27 cellular contexts compared by ENCODE assay signal in the genomic region with DNA sequence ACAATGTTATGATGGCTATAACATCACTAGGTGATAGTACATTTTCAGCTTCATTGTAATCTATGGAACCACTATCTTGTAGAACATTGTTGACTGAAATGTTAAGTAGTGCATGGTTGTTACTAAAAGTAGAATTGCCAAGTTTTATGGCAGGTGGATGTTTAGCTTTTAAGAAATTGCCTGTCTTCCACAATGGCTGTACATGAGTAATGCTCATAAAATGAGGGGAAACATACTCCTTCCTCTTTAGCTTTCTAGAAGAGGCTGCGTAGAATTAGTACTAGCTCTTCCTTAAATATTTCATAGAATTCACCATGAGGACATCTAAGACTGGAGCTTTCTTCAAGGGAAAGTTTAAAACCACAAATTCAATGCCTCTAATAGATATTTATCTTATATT.
"Had no signal": no experiment of that assay in that cellular context is flagged by ENCODE, and none has a peak within 500 bp of the region (broad histone marks: within the 10 kb centered on the region; RNA-seq: fewer than 3 reads in every experiment).

No MANE protein-coding gene starts in this region.

- H3K4me1 Mint-ChIP-seq: neural crest cell; stimulated activated effector memory CD8-positive, alpha-beta T cell treated with anti-CD3 and anti-CD28 coated beads, Interleukin-12 subunit alpha, Interleukin-12 subunit beta, amount 100 ng/mL, for 72 hours had no signal

- H3K4me1 ChIP-seq: pancreas, thyroid gland had no signal

- H3K36me3 ChIP-seq: esophagus muscularis mucosa, gastroesophageal sphincter, heart left ventricle, neutrophil, pancreas, stomach, thyroid gland, vagina had no signal

- H3K4me3 Mint-ChIP-seq: memory B cell; naive B cell; natural killer cell treated with Interleukin-12 subunit alpha and Interleukin-12 subunit beta and Interleukin-15 and Interleukin-18, amount 100 ng/mL, for 72 hours; neural crest cell; stimulated activated effector memory CD8-positive, alpha-beta T cell treated with anti-CD3 and anti-CD28 coated beads, Interleukin-12 subunit alpha, Interleukin-12 subunit beta, amount 100 ng/mL, for 72 hours had no signal

- H3K4me2 ChIP-seq: hepatocyte had no signal

- ATAC-seq: foreskin keratinocyte; gastroesophageal sphincter; heart left ventricle; left lobe of liver; natural killer cell treated with Interleukin-12 subunit alpha and Interleukin-12 subunit beta and Interleukin-15 and Interleukin-18, amount 100 ng/mL, for 72 hours; pancreas; sciatic nerve; stimulated activated effector memory CD8-positive, alpha-beta T cell treated with anti-CD3 and anti-CD28 coated beads, Interleukin-12 subunit alpha, Interleukin-12 subunit beta, amount 100 ng/mL, for 72 hours had no signal

- H3K79me2 ChIP-seq: hepatocyte had no signal

- H3K4me3 ChIP-seq: coronary artery, esophagus muscularis mucosa, gastroesophageal sphincter, heart left ventricle, hepatocyte, lung, pancreas, stomach, thyroid gland, vagina had no signal

- H3K27me3 ChIP-seq: esophagus muscularis mucosa, foreskin keratinocyte, gastroesophageal sphincter, heart left ventricle, hepatocyte, neutrophil, pancreas, thyroid gland, vagina had no signal

- H3K36me3 Mint-ChIP-seq: memory B cell; naive B cell; natural killer cell treated with Interleukin-12 subunit alpha and Interleukin-12 subunit beta and Interleukin-15 and Interleukin-18, amount 100 ng/mL, for 72 hours; stimulated activated effector memory CD8-positive, alpha-beta T cell treated with anti-CD3 and anti-CD28 coated beads, Interleukin-12 subunit alpha, Interleukin-12 subunit beta, amount 100 ng/mL, for 72 hours had no signal

- H3K9me3 ChIP-seq: esophagus muscularis mucosa, gastroesophageal sphincter, heart left ventricle, neutrophil, pancreas, stomach, thyroid gland, vagina had no signal

- DNase-seq: dermis blood vessel endothelial cell; effector memory CD4-positive, alpha-beta T cell; foreskin keratinocyte; heart left ventricle; islet precursor cell; kidney glomerular epithelial cell; naive B cell; pancreas; stimulated activated CD4-positive, alpha-beta T cell treated with anti-CD3 and anti-CD28 coated beads, Interleukin-2, amount 100 ng/mL, for 24 hours; stimulated activated CD4-positive, alpha-beta T cell treated with anti-CD3 and anti-CD28 coated beads, Interleukin-4, amount 100 ng/mL, for 24 hours; stimulated activated naive CD4-positive, alpha-beta T cell treated with Interleukin-2 at 50 U/mL for 16 hours; stomach; thyroid gland; trophoblast cell had no signal

- H3K27ac ChIP-seq: coronary artery, esophagus muscularis mucosa, foreskin keratinocyte, gastroesophageal sphincter, heart left ventricle, hepatocyte, neutrophil, pancreas, stomach, thyroid gland, vagina had no signal

- H2AFZ ChIP-seq: hepatocyte had no signal

- H3K9me3 Mint-ChIP-seq: memory B cell; natural killer cell treated with Interleukin-12 subunit alpha and Interleukin-12 subunit beta and Interleukin-15 and Interleukin-18, amount 100 ng/mL, for 72 hours; neural crest cell; stimulated activated effector memory CD8-positive, alpha-beta T cell treated with anti-CD3 and anti-CD28 coated beads, Interleukin-12 subunit alpha, Interleukin-12 subunit beta, amount 100 ng/mL, for 72 hours had no signal

- H3K27ac Mint-ChIP-seq: memory B cell; naive B cell; natural killer cell treated with Interleukin-12 subunit alpha and Interleukin-12 subunit beta and Interleukin-15 and Interleukin-18, amount 100 ng/mL, for 72 hours; stimulated activated effector memory CD8-positive, alpha-beta T cell treated with anti-CD3 and anti-CD28 coated beads, Interleukin-12 subunit alpha, Interleukin-12 subunit beta, amount 100 ng/mL, for 72 hours had no signal
